Comparison of ENCODE assay signal across 8 cellular contexts in genomic region chr6:158031445-158032353, GRCh38. TPM values are rescaled to one million over a fixed set of nuclear protein-coding genes. Genes with fewer than 3 reads are reported as not detected.
DNase-seq lines count a peak whose midpoint lies in the region; ATAC-seq and FAIRE-seq lines count a peak whose summit lies in the region.

No MANE protein-coding gene starts in this region.

- DNase-seq in activated CD8-positive, alpha-beta T cell treated with anti-CD3 and anti-CD28 coated beads, Interleukin-2, amount 10 ng/mL, durations not matched to agents 7 days and 5 days: peak; percentile 79
- DNase-seq in fibroblast of peridontal ligament (ENCODE audit: extremely low read depth): peak; percentile 96
- peak; percentile 72 for DNase-seq in sciatic nerve (ENCODE audit: low spot score)
- no peak for DNase-seq in frontal cortex (ENCODE audit: low spot score in 2 of 2)
- no peak for DNase-seq in RKO (ENCODE audit: low spot score)

- peaks cover 47% of the 10 kb centered on the region for H3K4me1 Mint-ChIP-seq in activated CD8-positive, alpha-beta T cell treated with anti-CD3 and anti-CD28 coated beads, Interleukin-2, amount 10 ng/mL, durations not matched to agents 7 days and 5 days (ENCODE audit: low read depth)

- H3K4me3 ChIP-seq in HUES64 (ENCODE audit: low read length): no peak overlapping the region

- peak overlapping the region; percentile 84 for H3K27ac Mint-ChIP-seq in activated CD8-positive, alpha-beta T cell treated with anti-CD3 and anti-CD28 coated beads, Interleukin-2, amount 10 ng/mL, durations not matched to agents 7 days and 5 days

- no peak overlapping the region for H3K9ac ChIP-seq in HUES64 (ENCODE audit: low read depth, low read length)

- intact Hi-C loops in sciatic nerve (cut with DNase I): no loop called here

- H3K27me3 Mint-ChIP-seq in activated CD8-positive, alpha-beta T cell treated with anti-CD3 and anti-CD28 coated beads, Interleukin-2, amount 10 ng/mL, durations not matched to agents 7 days and 5 days (ENCODE audit: low read depth): no peaks in the 10 kb centered on the region

- ATAC-seq in GM18511 (IDR thresholded peaks at IDR 0.05; ENCODE audit: unreplicated experiment): peak; percentile 51
- peak; percentile 52 for ATAC-seq in activated CD8-positive, alpha-beta T cell treated with anti-CD3 and anti-CD28 coated beads, Interleukin-2, amount 10 ng/mL, durations not matched to agents 7 days and 5 days
- peak; percentile 81 for ATAC-seq in sciatic nerve
- no peak for ATAC-seq in HG02884 (IDR thresholded peaks at IDR 0.05; ENCODE audit: unreplicated experiment)

- peaks cover 56% of the 10 kb centered on the region for H3K36me3 Mint-ChIP-seq in activated CD8-positive, alpha-beta T cell treated with anti-CD3 and anti-CD28 coated beads, Interleukin-2, amount 10 ng/mL, durations not matched to agents 7 days and 5 days (ENCODE audit: low read depth)

- CTCF ChIA-PET in activated CD8-positive, alpha-beta T cell treated with anti-CD3 and anti-CD28 coated beads, Interleukin-2, amount 10 ng/mL, durations not matched to agents 7 days and 5 days (lab: Charles Lee): interaction anchor here (1.3 to 3.4 kb wide), 4 partner anchors 10 to 40 kb away, joined by 3 to 26 read pairs (median 4); no protein-coding TSS in a partner anchor

- POLR2A ChIA-PET in activated CD8-positive, alpha-beta T cell treated with anti-CD3 and anti-CD28 coated beads, Interleukin-2, amount 10 ng/mL, durations not matched to agents 7 days and 5 days (lab: Charles Lee): interaction anchor here (0.9 to 1.1 kb wide), 2 partner anchors 10 to 37 kb away, joined by 3 read pairs; no protein-coding TSS in a partner anchor

- H3K9me3 Mint-ChIP-seq in activated CD8-positive, alpha-beta T cell treated with anti-CD3 and anti-CD28 coated beads, Interleukin-2, amount 10 ng/mL, durations not matched to agents 7 days and 5 days (ENCODE audit: insufficient read depth): no peaks in the 10 kb centered on the region

- WGBS in HUES64: 76% methylated on average over 19 of the region's 19 CpGs

- peak overlapping the region; percentile 43 for H3K4me3 Mint-ChIP-seq in activated CD8-positive, alpha-beta T cell treated with anti-CD3 and anti-CD28 coated beads, Interleukin-2, amount 10 ng/mL, durations not matched to agents 7 days and 5 days

- peaks cover 7% of the 10 kb centered on the region; the same call in 1 of the 2 replicates for H3K36me3 ChIP-seq in HUES64 (ENCODE audit: insufficient read depth, low read length)

- H3K4me1 ChIP-seq in HUES64 (ENCODE audit: insufficient read depth, low read length): peaks cover 12% of the 10 kb centered on the region; the same call in 1 of the 2 replicates

- no peaks in the 10 kb centered on the region for H3K9me3 ChIP-seq in HUES64 (ENCODE audit: insufficient read depth, low read depth, low read length)

- FAIRE-seq in frontal cortex (lab: Jason Lieb, UNC): no peak

- H3K27me3 ChIP-seq in HUES64 (ENCODE audit: insufficient read depth, low read length): no peaks in the 10 kb centered on the region

- peak overlapping the region; percentile 6; the same call in 1 of the 2 replicates for H3K27ac ChIP-seq in HUES64 (ENCODE audit: low read depth, low read length)

RNA-seq across cellular contexts. Expression of gene SYNJ2, which starts 50.0 kb away (rescaled TPM):
- polyA plus RNA-seq in HUES64 (2013, experiment 1 of 2): 8.6 TPM
- polyA plus RNA-seq in HUES64 (2013, experiment 2 of 2): 5.8 TPM
- 10 to 100 TPM; 38.2 to 38.5 TPM for total RNA-seq in activated CD8-positive, alpha-beta T cell treated with anti-CD3 and anti-CD28 coated beads, Interleukin-2, amount 10 ng/mL, durations not matched to agents 7 days and 5 days
- 22.5 TPM for total RNA-seq in sciatic nerve
- 6.5 TPM for total RNA-seq in frontal cortex

Comparison
In these comparisons a context has a peak if more than half of its experiments do, and no peak if none do; other contexts are left out.
1. DNase-seq: peak in activated CD8-positive, alpha-beta T cell treated with anti-CD3 and anti-CD28 coated beads, Interleukin-2, amount 10 ng/mL, durations not matched to agents 7 days and 5 days (single experiment), fibroblast of peridontal ligament (single experiment) and sciatic nerve (single experiment); none in frontal cortex (0 of 2) and RKO (single experiment).